7 cellular contexts compared by ENCODE assay signal in genomic region chrX:48493890-48494364, GRCh38. TPM values are rescaled to one million over a fixed set of nuclear protein-coding genes. Genes with fewer than 3 reads are reported as not detected.
DNase-seq lines count a peak whose midpoint lies in the region; ATAC-seq and TF ChIP-seq lines count a peak whose summit lies in the region.

No MANE protein-coding gene starts in this region.

- no peaks in the 10 kb centered on the region for H3K4me1 ChIP-seq in neural progenitor cell

- no peaks in the 10 kb centered on the region for H3K79me2 ChIP-seq in neural progenitor cell (ENCODE audit: low read depth)

- DNase-seq in ELR (ENCODE audit: low read depth) = peak; percentile 60
- peak; percentile 32 for DNase-seq in MV-4-11 (lab: John Stamatoyannopoulos, UW)
- peak; percentile 61 to 79 for DNase-seq in cardiac fibroblast (ENCODE audit: low read depth in 2 of 2)
- DNase-seq in neural progenitor cell (ENCODE audit: low spot score) = peak; percentile 74
- no peak for DNase-seq in NCI-H2029 treated with DMSO at 0.1 percent for 48 hours (lab: John Stamatoyannopoulos, UW)

- H3K4me3 ChIP-seq in cardiac fibroblast (replicated peaks in 1 of 2; ENCODE audit: low read depth in 2 of 2, low read length in 2 of 2) = no peak overlapping the region
- H3K4me3 ChIP-seq in neural progenitor cell = no peak overlapping the region

- no peak overlapping the region for H3K27ac ChIP-seq in neural progenitor cell

- peaks cover 7% of the 10 kb centered on the region for H3K9me3 Mint-ChIP-seq in neural progenitor cell

- no peaks in the 10 kb centered on the region for H3K36me3 ChIP-seq in neural progenitor cell

- H3K4me2 ChIP-seq in neural progenitor cell = no peak overlapping the region

- H3K9ac ChIP-seq in neural progenitor cell = no peak overlapping the region

- peaks cover 7% of the 10 kb centered on the region for H3K27me3 Mint-ChIP-seq in neural progenitor cell (ENCODE audit: insufficient read depth, low read depth)

- H2AFZ ChIP-seq in neural progenitor cell (replicated peaks) = no peak overlapping the region

- peak; percentile 35 for TF ChIP-seq CTCF in cardiac fibroblast (IDR thresholded peaks at IDR 0.05; ENCODE audit: low read depth, low read length)
- TF ChIP-seq CTCF in neural progenitor cell (IDR thresholded peaks at IDR 0.05) = peak; percentile 55

- peaks cover 4% of the 10 kb centered on the region for H3K4me1 Mint-ChIP-seq in neural progenitor cell

- H3K4me3 Mint-ChIP-seq in neural progenitor cell = no peak overlapping the region

- H3K27me3 ChIP-seq in neural progenitor cell = no peaks in the 10 kb centered on the region

- ATAC-seq in HG02870 (IDR thresholded peaks at IDR 0.05; ENCODE audit: unreplicated experiment) (no peak), GM21619 (IDR thresholded peaks at IDR 0.05; ENCODE audit: unreplicated experiment) (no peak)

- no peaks in the 10 kb centered on the region for H3F3A ChIP-seq in neural progenitor cell (ENCODE audit: low read depth)

- no peaks in the 10 kb centered on the region for H4K20me1 ChIP-seq in neural progenitor cell (ENCODE audit: low read depth)

- peak overlapping the region; percentile 87 for H3K27ac Mint-ChIP-seq in neural progenitor cell

- no peaks in the 10 kb centered on the region for H3K36me3 Mint-ChIP-seq in neural progenitor cell

- no peaks in the 10 kb centered on the region for H3K9me3 ChIP-seq in neural progenitor cell (ENCODE audit: low read depth)

RNA-seq across cellular contexts. Expression of gene PORCN, which starts 14.9 kb away (rescaled TPM):
- 10.8 and 21.2 TPM in 2 replicates for total RNA-seq in neural progenitor cell (ENCODE audit: low replicate concordance)

RNA-seq across cellular contexts. Expression of gene FTSJ1, which starts 17.9 kb away (rescaled TPM):
- 32.2 and 45.2 TPM in 2 replicates for total RNA-seq in neural progenitor cell (ENCODE audit: low replicate concordance)

RNA-seq across cellular contexts. Expression of gene SLC38A5, which starts 23.9 kb away (rescaled TPM):
- total RNA-seq in neural progenitor cell (ENCODE audit: low replicate concordance) = 2.3 and 6.7 TPM in 2 replicates

RNA-seq across cellular contexts. Expression of gene EBP, which starts 27.7 kb away (rescaled TPM):
- 74.6 and 95.4 TPM in 2 replicates for total RNA-seq in neural progenitor cell (ENCODE audit: low replicate concordance)

RNA-seq across cellular contexts. Expression of gene TBC1D25, which starts 45.6 kb away (rescaled TPM):
- 1.5 and 3.1 TPM in 2 replicates for total RNA-seq in neural progenitor cell (ENCODE audit: low replicate concordance)
